Comparison of ENCODE assay signal across 15 cellular contexts in genomic region chr6:35168461-35168861, GRCh38. TPM values are rescaled to one million over a fixed set of nuclear protein-coding genes. Genes with fewer than 3 reads are reported as not detected.
"Had no signal": no experiment of that assay in that cellular context is flagged by ENCODE, and none has a peak within 500 bp of the region (broad histone marks: within the 10 kb centered on the region; RNA-seq: fewer than 3 reads in every experiment).

No MANE protein-coding gene starts in this region.

- H3K27ac ChIP-seq: brain microvascular endothelial cell had no signal

- H3K4me2 ChIP-seq: smooth muscle cell had no signal

- ATAC-seq: activated CD4-positive, CD25-positive, alpha-beta regulatory T cell treated with anti-CD3 and anti-CD28 coated beads, Interleukin-2, amount 50 U/mL, for 24 hours; activated naive CD4-positive, alpha-beta T cell treated with anti-CD3 and anti-CD28 coated beads, Interleukin-2, amount 50 U/mL, for 72 hours; esophagus mucosa; left colon; stimulated activated memory B cell treated with anti-CD40 and anti-IgM and Interleukin-4, amounts not matched to agents 10 μg/mL and 1 μg/mL and 100 μg/mL, for 72 hours; T-helper 17 cell had no signal

- H3K27me3 ChIP-seq: brain microvascular endothelial cell had no signal

- H3K4me3 ChIP-seq: smooth muscle cell had no signal

- DNase-seq: activated T-cell treated with anti-CD3 and anti-CD28 coated beads, Interleukin-2, amount 50 U/mL, for 1 hour; amniotic stem cell; brain microvascular endothelial cell; dermis blood vessel endothelial cell; glutamatergic neuron; left colon; mesendoderm; T-helper 17 cell had no signal

- H3K36me3 ChIP-seq: brain microvascular endothelial cell had no signal

RNA-seq across cellular contexts. Expression of gene TCP11, which starts 27.3 kb away (rescaled TPM):
- total RNA-seq: activated naive CD4-positive, alpha-beta T cell treated with anti-CD3 and anti-CD28 coated beads, Interleukin-2, amount 50 U/mL, for 72 hours; cerebellum; esophagus mucosa; left colon; smooth muscle cell; subcutaneous adipose tissue; T-helper 17 cell had no signal

RNA-seq across cellular contexts. Expression of gene SCUBE3, which starts 45.3 kb away (rescaled TPM):
- total RNA-seq: T-helper 17 cell had no signal
